Comparison of ENCODE assay signal across 15 cellular contexts in genomic region chr14:39398382-39398781, GRCh38.
"Had no signal": no experiment of that assay in that cellular context is flagged by ENCODE, and none has a peak within 500 bp of the region (broad histone marks: within the 10 kb centered on the region; RNA-seq: fewer than 3 reads in every experiment).

No MANE protein-coding gene starts in this region.

- H3K4me1 ChIP-seq: breast epithelium, upper lobe of right lung had no signal

- H3K27ac ChIP-seq: adrenal gland, breast epithelium, neutrophil, thoracic aorta, upper lobe of right lung had no signal

- DNase-seq: activated CD4-positive, alpha-beta T cell treated with anti-CD3 and anti-CD28 coated beads, Interleukin-2, amount 50 U/mL, for 4 hours; activated gamma-delta T cell; adrenal gland; cerebellar nuclear complex; effector CD4-positive, alpha-beta T cell; gastrocnemius medialis; immature natural killer cell; kidney glomerular epithelial cell; mesendoderm; natural killer cell; stimulated activated naive B cell treated with anti-CD40 and anti-IgM and Interleukin-4, amounts not matched to agents 10 μg/mL and 1 μg/mL and 100 μg/mL, for 72 hours; upper lobe of right lung had no signal

- H3K4me3 ChIP-seq: adrenal gland, breast epithelium, gastrocnemius medialis, thoracic aorta, upper lobe of right lung had no signal

- H3K27me3 ChIP-seq: adrenal gland, breast epithelium, gastrocnemius medialis, neutrophil, upper lobe of right lung had no signal
